Comparison of ENCODE assay signal across 8 cellular contexts in genomic region chr2:129877795-129878775, GRCh38.
DNase-seq lines count a peak whose midpoint lies in the region; ATAC-seq and TF ChIP-seq lines count a peak whose summit lies in the region.

No MANE protein-coding gene starts in this region.

- no peak overlapping the region for H3K27ac ChIP-seq in foreskin keratinocyte

- CTCF ChIA-PET in activated CD8-positive, alpha-beta T cell treated with anti-CD3 and anti-CD28 coated beads for 36 hours (lab: Charles Lee), result no interaction called here

- peaks cover 7% of the 10 kb centered on the region for H3K4me1 Mint-ChIP-seq in activated CD8-positive, alpha-beta T cell treated with anti-CD3 and anti-CD28 coated beads for 36 hours (ENCODE audit: low read depth)

- no peaks in the 10 kb centered on the region for H3K36me3 ChIP-seq in neuron (ENCODE audit: insufficient read depth, low read length)

- H3K9me3 Mint-ChIP-seq in activated CD8-positive, alpha-beta T cell treated with anti-CD3 and anti-CD28 coated beads for 36 hours, result no peaks in the 10 kb centered on the region

- H3K27me3 Mint-ChIP-seq in activated CD8-positive, alpha-beta T cell treated with anti-CD3 and anti-CD28 coated beads for 36 hours, result no peaks in the 10 kb centered on the region

- H3K27me3 ChIP-seq in foreskin keratinocyte (no peaks in the 10 kb centered on the region), neuron (ENCODE audit: insufficient read depth, low read length) (peaks cover 19% of the 10 kb centered on the region)

- intact Hi-C loops in activated CD8-positive, alpha-beta T cell treated with anti-CD3 and anti-CD28 coated beads for 36 hours (cut with micrococcal nuclease), result no loop called here

- DNase-seq in AG20443 (ENCODE audit: low spot score) (peak; percentile 64), HT1080 (ENCODE audit: low read depth) (peak; percentile 15), foreskin keratinocyte (no peak), mucosa of gallbladder (ENCODE audit: low spot score) (no peak), HPDE6-E6E7 (ENCODE audit: extremely low spot score) (no peak)
- DNase-seq in activated CD8-positive, alpha-beta T cell treated with anti-CD3 and anti-CD28 coated beads for 36 hours, result no peak

- ATAC-seq in GM18511 (IDR thresholded peaks at IDR 0.05; ENCODE audit: unreplicated experiment) (peak; percentile 45), foreskin keratinocyte (peak; percentile 72)
- ATAC-seq in activated CD8-positive, alpha-beta T cell treated with anti-CD3 and anti-CD28 coated beads for 36 hours, result peak; percentile 57

- H3K27ac Mint-ChIP-seq in activated CD8-positive, alpha-beta T cell treated with anti-CD3 and anti-CD28 coated beads for 36 hours, result peak overlapping the region; percentile 67

- H3K4me3 Mint-ChIP-seq in activated CD8-positive, alpha-beta T cell treated with anti-CD3 and anti-CD28 coated beads for 36 hours, result peak overlapping the region; percentile 63

- POLR2A ChIA-PET in activated CD8-positive, alpha-beta T cell treated with anti-CD3 and anti-CD28 coated beads for 36 hours (lab: Charles Lee), result interaction anchor here (0.7 kb wide), 1 partner anchor 594 kb away, joined by 3 read pairs; no protein-coding TSS in a partner anchor

- H2AFZ ChIP-seq in neuron (ENCODE audit: low read depth, low read length), result peak overlapping the region; percentile 48

- H3K9me3 ChIP-seq in neuron (ENCODE audit: low read length), result no peaks in the 10 kb centered on the region

- TF ChIP-seq CTCF in activated CD8-positive, alpha-beta T cell treated with anti-CD3 and anti-CD28 coated beads for 36 hours (IDR thresholded peaks at IDR 0.05), result no peak
- no peak for TF ChIP-seq CTCF in foreskin keratinocyte (conservative IDR thresholded peaks at IDR 0.05)

- no peaks in the 10 kb centered on the region for H3K4me1 ChIP-seq in foreskin keratinocyte
- peaks cover 14% of the 10 kb centered on the region for H3K4me1 ChIP-seq in neuron (ENCODE audit: insufficient read depth, low read length)

- no peaks in the 10 kb centered on the region for H3K36me3 Mint-ChIP-seq in activated CD8-positive, alpha-beta T cell treated with anti-CD3 and anti-CD28 coated beads for 36 hours (ENCODE audit: low read depth)

- H3K4me3 ChIP-seq in neuron (ENCODE audit: low read length), result peak overlapping the region; percentile 62

Comparison
In these comparisons a context has a peak if more than half of its experiments do, and no peak if none do; other contexts are left out.
1. DNase-seq: peak in AG20443 (single experiment) and HT1080 (single experiment); none in activated CD8-positive, alpha-beta T cell treated with anti-CD3 and anti-CD28 coated beads for 36 hours (single experiment), foreskin keratinocyte (0 of 2), mucosa of gallbladder (single experiment) and HPDE6-E6E7 (single experiment).
2. Peak in every context shown above with its lines, with median percentiles within 50 percentile points of each other: ATAC-seq.